ENCODE assay signal across 23 cellular contexts in genomic region chr13:95987841-95988240, GRCh38.
A peak's percentile ranks its signal among the peaks of the same experiment; 100 is the strongest.
DNase-seq lines count a peak whose midpoint lies in the region; ATAC-seq, FAIRE-seq and TF ChIP-seq lines count a peak whose summit lies in the region.
"Had no signal": no experiment of that assay in that cellular context is flagged by ENCODE, and none has a peak within 500 bp of the region (broad histone marks: within the 10 kb centered on the region; RNA-seq: fewer than 3 reads in every experiment).

No MANE protein-coding gene starts in this region.

- H4K8ac ChIP-seq in H9 (replicated peaks; ENCODE audit: insufficient read length, low read depth, low read length): no peak overlapping the region

- FAIRE-seq in keratinocyte (lab: Jason Lieb, UNC) (peak; percentile 51), small intestine (lab: Jason Lieb, UNC) (no peak)
- FAIRE-seq: D721Med, G401.6, GM12891, GM19239 had no signal

- no peak overlapping the region for H3K27ac ChIP-seq in H9 (ENCODE audit: insufficient read length, low read depth, low read length)
- H3K27ac ChIP-seq in keratinocyte (ENCODE audit: control insufficient read depth, insufficient read depth, low read length): no peak overlapping the region
- no peak overlapping the region for H3K27ac ChIP-seq in small intestine (ENCODE audit: low read depth in 1 of 2, low read length in 1 of 2)
- H3K27ac ChIP-seq: BLaER1 treated with 17β-estradiol and CSF1 and Interleukin-3, amounts not matched to agents 10 nM and 100 nM; C4-2B had no signal

- dilution Hi-C loops in keratinocyte (cut with MboI; ENCODE audit: extremely low pct_ligation_motif_present, low sequenced_read_pairs): no loop called here

- H3K36me3 ChIP-seq in keratinocyte (ENCODE audit: control insufficient read depth in 2 of 2, extremely low read depth in 1 of 2, insufficient read depth in 2 of 2, low read length in 2 of 2) (no peaks in the 10 kb centered on the region), H7 (replicated peaks; ENCODE audit: control insufficient read depth, insufficient read depth, low read length) (no peaks in the 10 kb centered on the region), small intestine (ENCODE audit: control insufficient read depth in 2 of 2, insufficient read depth in 2 of 2, low read length in 2 of 2) (peaks cover 0 to under 1% of the 10 kb centered on the region in 2 donors)
- H3K36me3 ChIP-seq: BLaER1 treated with 17β-estradiol and CSF1 and Interleukin-3, amounts not matched to agents 10 nM and 100 nM had no signal

- no peaks in the 10 kb centered on the region for H3K79me1 ChIP-seq in H9 (ENCODE audit: insufficient read depth, low read depth, low read length, poor library complexity, severe bottlenecking)

- no peak overlapping the region for H4K91ac ChIP-seq in H9 (ENCODE audit: insufficient read length, low read depth, low read length)

- H3K27me3 ChIP-seq in H9 (ENCODE audit: insufficient read depth, low read length) (no peaks in the 10 kb centered on the region), keratinocyte (ENCODE audit: control insufficient read depth, extremely low read depth, insufficient read depth, low read length) (no peaks in the 10 kb centered on the region), H7 (ENCODE audit: control insufficient read depth, insufficient read depth, low read length) (no peaks in the 10 kb centered on the region), small intestine (ENCODE audit: control insufficient read depth in 2 of 2, insufficient read depth in 2 of 2, low read length in 2 of 2) (no peaks in the 10 kb centered on the region)
- H3K27me3 ChIP-seq: BLaER1 treated with 17β-estradiol and CSF1 and Interleukin-3, amounts not matched to agents 10 nM and 100 nM had no signal

- H3K79me2 ChIP-seq in H9 (ENCODE audit: insufficient read depth, low read length): no peaks in the 10 kb centered on the region
- H3K79me2 ChIP-seq in keratinocyte (ENCODE audit: control insufficient read depth, insufficient read depth, low read length): no peaks in the 10 kb centered on the region

- H3K4me1 Mint-ChIP-seq in H9: peaks cover 8 to 10% of the 10 kb centered on the region in 2 experiments
- H3K4me1 Mint-ChIP-seq in WTC11: peaks cover 25% of the 10 kb centered on the region
- no peaks in the 10 kb centered on the region for H3K4me1 Mint-ChIP-seq in neural crest cell
- no peaks in the 10 kb centered on the region for H3K4me1 Mint-ChIP-seq in activated CD4-positive, alpha-beta T cell treated with anti-CD3 and anti-CD28 coated beads for 36 hours
- H3K4me1 Mint-ChIP-seq: B cell had no signal

- H3K56ac ChIP-seq in H9 (ENCODE audit: insufficient read length, low read depth, low read length): no peak overlapping the region

- H2BK120ac ChIP-seq in H9 (ENCODE audit: low read depth, low read length, poor library complexity, severe bottlenecking): no peak overlapping the region

- H2AK5ac ChIP-seq in H9 (ENCODE audit: insufficient read length, low read length): no peak overlapping the region

- no peak overlapping the region for H3K14ac ChIP-seq in H9 (ENCODE audit: insufficient read depth, low read length)

- DNase-seq in H9: no peak
- DNase-seq in WTC11 (ENCODE audit: low spot score): no peak
- DNase-seq in keratinocyte (ENCODE audit: low read depth, low spot score): no peak
- DNase-seq in neural crest cell (ENCODE audit: low read depth, low spot score): no peak
- no peak for DNase-seq in H7
- no peak for DNase-seq in activated CD4-positive, alpha-beta T cell treated with anti-CD3 and anti-CD28 coated beads for 36 hours
- no peak for DNase-seq in small intestine
- no peak for DNase-seq in activated CD4-positive, alpha-beta T cell treated with anti-CD3 and anti-CD28 coated beads, Interleukin-2, amount 50 U/mL, for 4 hours
- DNase-seq: 8988T; ACHN; Caco-2; Calu3; CD4-positive, alpha-beta T cell; CD8-positive, alpha-beta T cell; DMS79 treated with DMSO at 0.1 percent for 48 hours; GF-D8 had no signal

- H2BK5ac ChIP-seq in H9 (ENCODE audit: insufficient read length, low read length): no peak overlapping the region

- no peak overlapping the region for H3K4me3 Mint-ChIP-seq in H9
- H3K4me3 Mint-ChIP-seq in WTC11: no peak overlapping the region
- no peak overlapping the region for H3K4me3 Mint-ChIP-seq in neural crest cell
- H3K4me3 Mint-ChIP-seq in activated CD4-positive, alpha-beta T cell treated with anti-CD3 and anti-CD28 coated beads for 36 hours: no peak overlapping the region
- H3K4me3 Mint-ChIP-seq: B cell; CD4-positive, alpha-beta T cell; CD8-positive, alpha-beta T cell had no signal

- no peak overlapping the region for H3K4ac ChIP-seq in H9 (ENCODE audit: low read depth, low read length)

- no peaks in the 10 kb centered on the region for H3K9me1 ChIP-seq in keratinocyte (ENCODE audit: control insufficient read depth, extremely low read depth, insufficient read depth, low read length)

- no peak overlapping the region for H3K9ac ChIP-seq in H9 (ENCODE audit: extremely low read depth, insufficient read length, low read length)
- H3K9ac ChIP-seq in keratinocyte (ENCODE audit: control insufficient read depth, extremely low read depth, insufficient read depth, low read length): no peak overlapping the region
- H3K9ac ChIP-seq: BLaER1 treated with 17β-estradiol and CSF1 and Interleukin-3, amounts not matched to agents 10 nM and 100 nM had no signal

- POLR2A ChIA-PET in WTC11 (lab: Charles Lee): no interaction called here
- POLR2A ChIA-PET in activated CD4-positive, alpha-beta T cell treated with anti-CD3 and anti-CD28 coated beads for 36 hours (lab: Charles Lee): no interaction called here

- no peak overlapping the region for H4K5ac ChIP-seq in H9 (ENCODE audit: insufficient read length, low read depth, low read length)

- no peak overlapping the region for H2BK12ac ChIP-seq in H9 (ENCODE audit: insufficient read length, low read depth, low read length)

- H3K18ac ChIP-seq in H9 (ENCODE audit: insufficient read length, low read depth, low read length): no peak overlapping the region

- H3K4me1 ChIP-seq in H9 (ENCODE audit: insufficient read depth, low read length) (0 out of 2 replicates have a peak, but pooled peaks cover 3% of the 10 kb centered on the region), keratinocyte (ENCODE audit: control insufficient read depth, extremely low read depth, insufficient read depth, low read length) (no peaks in the 10 kb centered on the region), small intestine (ENCODE audit: control insufficient read depth in 2 of 2, insufficient read depth in 1 of 2, low read depth in 1 of 2, low read length in 1 of 2) (no peaks in the 10 kb centered on the region)
- H3K4me1 ChIP-seq: BLaER1 treated with 17β-estradiol and CSF1 and Interleukin-3, amounts not matched to agents 10 nM and 100 nM; Caco-2 had no signal

- no peak overlapping the region for H3K23ac ChIP-seq in H9 (ENCODE audit: insufficient read length, low read depth, low read length)

- H4K20me1 ChIP-seq in H9 (ENCODE audit: control insufficient read depth, insufficient read depth, insufficient read length): no peaks in the 10 kb centered on the region
- H4K20me1 ChIP-seq in keratinocyte (ENCODE audit: control insufficient read depth, extremely low read depth, insufficient read depth, low read length): no peaks in the 10 kb centered on the region
- H4K20me1 ChIP-seq: BLaER1 treated with 17β-estradiol and CSF1 and Interleukin-3, amounts not matched to agents 10 nM and 100 nM had no signal

- H3K36me3 Mint-ChIP-seq in H9 (ENCODE audit: insufficient read depth in 1 of 3, low read depth in 3 of 3) (peaks cover 0 to 6% (median 2%) of the 10 kb centered on the region in 3 experiments; a peak in 4 of 7 replicates), WTC11 (peaks cover 4% of the 10 kb centered on the region; the same call in 1 of the 2 replicates), neural crest cell (ENCODE audit: low read depth) (peaks cover 9% of the 10 kb centered on the region)
- no peaks in the 10 kb centered on the region for H3K36me3 Mint-ChIP-seq in activated CD4-positive, alpha-beta T cell treated with anti-CD3 and anti-CD28 coated beads for 36 hours (ENCODE audit: low read depth)
- H3K36me3 Mint-ChIP-seq: CD8-positive, alpha-beta T cell had no signal

- H3K23me2 ChIP-seq in H9 (ENCODE audit: insufficient read length, low read depth, low read length, poor library complexity, severe bottlenecking): no peaks in the 10 kb centered on the region

- H3K27me3 Mint-ChIP-seq in H9 (ENCODE audit: low read depth) (no peaks in the 10 kb centered on the region), WTC11 (ENCODE audit: low read depth) (no peaks in the 10 kb centered on the region), neural crest cell (ENCODE audit: low read depth) (no peaks in the 10 kb centered on the region)
- no peaks in the 10 kb centered on the region for H3K27me3 Mint-ChIP-seq in activated CD4-positive, alpha-beta T cell treated with anti-CD3 and anti-CD28 coated beads for 36 hours
- H3K27me3 Mint-ChIP-seq: B cell; CD4-positive, alpha-beta T cell had no signal

- H3K9me3 ChIP-seq in H9 (ENCODE audit: control insufficient read depth, low read depth, low read length): no peaks in the 10 kb centered on the region
- no peaks in the 10 kb centered on the region for H3K9me3 ChIP-seq in keratinocyte (ENCODE audit: control insufficient read depth, low read depth, low read length)
- no peaks in the 10 kb centered on the region for H3K9me3 ChIP-seq in small intestine (ENCODE audit: control insufficient read depth, low read depth)
- H3K9me3 ChIP-seq: BLaER1 treated with 17β-estradiol and CSF1 and Interleukin-3, amounts not matched to agents 10 nM and 100 nM; Caco-2 had no signal

- intact Hi-C loops in activated CD4-positive, alpha-beta T cell treated with anti-CD3 and anti-CD28 coated beads for 36 hours (cut with DNase I, micrococcal nuclease): no loop called here

- no peak overlapping the region for H3K4me2 ChIP-seq in H9 (ENCODE audit: insufficient read depth, insufficient read length, low read length)
- no peak overlapping the region for H3K4me2 ChIP-seq in keratinocyte (ENCODE audit: control insufficient read depth, extremely low read depth, insufficient read depth, low read depth, low read length)
- H3K4me2 ChIP-seq: BLaER1 treated with 17β-estradiol and CSF1 and Interleukin-3, amounts not matched to agents 10 nM and 100 nM had no signal

- H2BK15ac ChIP-seq in H9 (ENCODE audit: low read depth, low read length): no peak overlapping the region

- H3K4me3 ChIP-seq in keratinocyte (ENCODE audit: control insufficient read depth in 2 of 3, extremely low read depth in 1 of 3, insufficient read depth in 2 of 3, low read depth in 1 of 3, low read length in 3 of 3) (no peak overlapping the region), H7 (ENCODE audit: insufficient read depth, low read depth, low read length) (no peak overlapping the region), small intestine (ENCODE audit: low read depth in 1 of 2, low read length in 2 of 2) (no peak overlapping the region)
- H3K4me3 ChIP-seq: BLaER1 treated with 17β-estradiol and CSF1 and Interleukin-3, amounts not matched to agents 10 nM and 100 nM had no signal

- CTCF ChIA-PET in WTC11 (lab: Charles Lee): interaction anchor here (0.9 kb wide), 1 partner anchor 15 kb away, joined by 3 read pairs; no protein-coding TSS in a partner anchor
- CTCF ChIA-PET in activated CD4-positive, alpha-beta T cell treated with anti-CD3 and anti-CD28 coated beads for 36 hours (lab: Charles Lee): interaction anchor here (1.4 kb wide), 1 partner anchor 19 kb away, joined by 4 read pairs; no protein-coding TSS in a partner anchor

- H3T11ph ChIP-seq in H9 (ENCODE audit: low read length): no peak overlapping the region

- H3K9me3 Mint-ChIP-seq in H9 (no peaks in the 10 kb centered on the region), WTC11 (no peaks in the 10 kb centered on the region), neural crest cell (no peaks in the 10 kb centered on the region)
- no peaks in the 10 kb centered on the region for H3K9me3 Mint-ChIP-seq in activated CD4-positive, alpha-beta T cell treated with anti-CD3 and anti-CD28 coated beads for 36 hours (ENCODE audit: low read depth)
- H3K9me3 Mint-ChIP-seq: CD4-positive, alpha-beta T cell; CD8-positive, alpha-beta T cell had no signal

- TF ChIP-seq CTCF in H9 (conservative IDR thresholded peaks at IDR 0.05) (no peak), WTC11 (IDR thresholded peaks at IDR 0.05) (no peak), keratinocyte (optimal IDR thresholded peaks at IDR 0.05 in 1 of 3, IDR thresholded peaks at IDR 0.05 in 1 of 3, conservative IDR thresholded peaks at IDR 0.05 in 1 of 3; ENCODE audit: extremely low read depth in 1 of 3, insufficient read depth in 2 of 3, low read length in 3 of 3) (no peak), neural crest cell (conservative IDR thresholded peaks at IDR 0.05) (no peak)

- peak overlapping the region; percentile 30 to 86 (median 67); a peak in 6 of 7 replicates for H3K27ac Mint-ChIP-seq in H9
- H3K27ac Mint-ChIP-seq in WTC11: peak overlapping the region; percentile 84
- H3K27ac Mint-ChIP-seq in neural crest cell (ENCODE audit: unreplicated experiment): peak overlapping the region; percentile 27
- no peak overlapping the region for H3K27ac Mint-ChIP-seq in activated CD4-positive, alpha-beta T cell treated with anti-CD3 and anti-CD28 coated beads for 36 hours
- H3K27ac Mint-ChIP-seq: B cell; CD4-positive, alpha-beta T cell; CD8-positive, alpha-beta T cell had no signal

- no peak overlapping the region for H2BK20ac ChIP-seq in H9 (ENCODE audit: low read depth, low read length, poor library complexity, severe bottlenecking)

- H2AFZ ChIP-seq in H9 (ENCODE audit: low read length) (no peak overlapping the region), keratinocyte (ENCODE audit: control insufficient read depth, low read length) (no peak overlapping the region)

- no CpG with 5 or more reads among the region's 5 CpGs for WGBS in H9 (ENCODE audit: extremely low coverage, insufficient read length, low lambda C conversion rate)
- WGBS in small intestine, 3 donors: 94 to 98% (median 96%) methylated on average over 5 of the region's 5 CpGs

- ATAC-seq in WTC11: peak; percentile 51
- ATAC-seq in activated CD4-positive, alpha-beta T cell treated with anti-CD3 and anti-CD28 coated beads for 36 hours: no peak
- ATAC-seq: CD8-positive, alpha-beta T cell had no signal
